In the genomic region with DNA sequence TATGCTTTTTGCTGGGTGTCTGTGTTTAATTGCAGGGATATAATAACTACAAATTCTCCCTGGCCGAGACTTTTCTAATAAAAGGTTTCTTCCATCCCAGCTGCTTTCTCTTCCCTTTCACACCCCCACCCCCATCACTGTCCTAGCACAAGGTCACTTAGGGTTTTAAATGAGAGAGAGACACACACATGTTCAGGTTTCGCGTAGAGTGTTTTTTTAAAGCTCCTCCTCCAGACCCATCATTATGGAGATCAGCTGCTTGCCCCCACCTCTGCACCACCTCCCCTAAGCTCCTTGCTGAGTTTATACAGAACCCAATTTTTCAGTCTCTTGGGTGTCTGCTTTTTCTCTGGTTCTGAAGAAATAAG, we compare ENCODE assay signal across 21 cellular contexts. TPM values are rescaled to one million over a fixed set of nuclear protein-coding genes. Genes with fewer than 3 reads are reported as not detected.
DNase-seq lines count a peak whose midpoint lies in the region; ATAC-seq and TF ChIP-seq lines count a peak whose summit lies in the region.
"Had no signal": no experiment of that assay in that cellular context is flagged by ENCODE, and none has a peak within 500 bp of the region (broad histone marks: within the 10 kb centered on the region; RNA-seq: fewer than 3 reads in every experiment).

No MANE protein-coding gene starts in this region.

- H3K36me3 ChIP-seq in heart left ventricle: no peaks in the 10 kb centered on the region
- no peaks in the 10 kb centered on the region for H3K36me3 ChIP-seq in iPS-20b (ENCODE audit: insufficient read depth, low read depth, low read length)
- H3K36me3 ChIP-seq: esophagus muscularis mucosa, gastrocnemius medialis had no signal

- WGBS in heart left ventricle, 4 donors: 42 to 58% (median 48%) methylated on average over 3 of the region's 3 CpGs

- peak overlapping the region in 8 of 12 donors; percentile 3 to 45 (median 34) for H3K27ac ChIP-seq in heart left ventricle
- no peak overlapping the region for H3K27ac ChIP-seq in iPS-20b (ENCODE audit: low read length)
- H3K27ac ChIP-seq: esophagus muscularis mucosa, gastrocnemius medialis had no signal

- H3K4me3 ChIP-seq in heart left ventricle (no peak overlapping the region), iPS-20b (ENCODE audit: low read length) (peak overlapping the region; percentile 14; the same call in 1 of the 2 replicates)
- H3K4me3 ChIP-seq: esophagus muscularis mucosa, gastrocnemius medialis had no signal

- H3K27me3 ChIP-seq in heart left ventricle: no peaks in the 10 kb centered on the region
- H3K27me3 ChIP-seq in iPS-20b (ENCODE audit: insufficient read depth, low read length): peaks cover 68% of the 10 kb centered on the region
- H3K27me3 ChIP-seq: esophagus muscularis mucosa had no signal

- no peak overlapping the region for H3K27ac Mint-ChIP-seq in activated T-cell treated with anti-CD3 and anti-CD28 coated beads, Interleukin-2, amount 50 U/mL, for 24 hours
- H3K27ac Mint-ChIP-seq: mesothelial cell of epicardium had no signal

- peaks cover 7% of the 10 kb centered on the region for H3K9me3 Mint-ChIP-seq in activated T-cell treated with anti-CD3 and anti-CD28 coated beads, Interleukin-2, amount 50 U/mL, for 24 hours

- no peaks in the 10 kb centered on the region for H3K36me3 Mint-ChIP-seq in activated T-cell treated with anti-CD3 and anti-CD28 coated beads, Interleukin-2, amount 50 U/mL, for 24 hours (ENCODE audit: low read depth)

- peaks cover 0 to 16% (median 2%) of the 10 kb centered on the region in 12 donors for H3K9me3 ChIP-seq in heart left ventricle
- H3K9me3 ChIP-seq in iPS-20b (ENCODE audit: insufficient read depth, low read depth, low read length): peaks cover 7% of the 10 kb centered on the region; the same call in 1 of the 2 replicates
- H3K9me3 ChIP-seq: esophagus muscularis mucosa, gastrocnemius medialis had no signal

- no peak for DNase-seq in heart left ventricle
- DNase-seq in Right ventricle myocardium superior: no peak
- DNase-seq in NCI-H748 treated with DMSO at 0.1 percent for 48 hours (lab: John Stamatoyannopoulos, UW): peak; percentile 67
- no peak for DNase-seq in sciatic nerve (ENCODE audit: low spot score)
- no peak for DNase-seq in effector CD4-positive, alpha-beta T cell
- no peak for DNase-seq in activated T-cell treated with anti-CD3 and anti-CD28 coated beads, Interleukin-2, amount 50 U/mL, for 24 hours
- DNase-seq: activated CD4-positive, CD25-positive, alpha-beta regulatory T cell; activated naive CD4-positive, alpha-beta T cell treated with anti-CD3 and anti-CD28 coated beads, Interleukin-2, amount 50 U/mL, for 16 hours; activated T-cell treated with anti-CD3 and anti-CD28 coated beads, Interleukin-2, amount 50 U/mL, for 48 hours; effector memory CD4-positive, alpha-beta T cell; gastrocnemius medialis; Kasumi-1; NCI-H1694 treated with DMSO at 0.1 percent for 48 hours; RPMI8226; stimulated activated CD4-positive, alpha-beta T cell treated with anti-CD3 and anti-CD28 coated beads, Interleukin-12 subunit alpha, Interleukin-12 subunit beta, amount 100 ng/mL, for 4 hours had no signal

- no peak for TF ChIP-seq POLR2A in heart left ventricle (IDR thresholded peaks at IDR 0.05)

- no peak for TF ChIP-seq CTCF in heart left ventricle (IDR thresholded peaks at IDR 0.05)

- H3K4me1 ChIP-seq in heart left ventricle: peaks cover 0 to 29% (median 20%) of the 10 kb centered on the region in 12 donors
- peaks cover 27% of the 10 kb centered on the region; the same call in 1 of the 2 replicates for H3K4me1 ChIP-seq in iPS-20b (ENCODE audit: insufficient read depth, low read length)
- H3K4me1 ChIP-seq: gastrocnemius medialis had no signal

- no peaks in the 10 kb centered on the region for H3K4me1 Mint-ChIP-seq in activated T-cell treated with anti-CD3 and anti-CD28 coated beads, Interleukin-2, amount 50 U/mL, for 24 hours (ENCODE audit: low read depth)

- intact Hi-C loops in heart left ventricle (cut with DNase I): no loop called here
- intact Hi-C loops in Right ventricle myocardium superior (cut with DNase I): no loop called here
- intact Hi-C loops in sciatic nerve (cut with DNase I): no loop called here

- H3K4me3 Mint-ChIP-seq in activated T-cell treated with anti-CD3 and anti-CD28 coated beads, Interleukin-2, amount 50 U/mL, for 24 hours: no peak overlapping the region
- H3K4me3 Mint-ChIP-seq: mesothelial cell of epicardium had no signal

- H3K9ac ChIP-seq in iPS-20b (ENCODE audit: low read depth, low read length): no peak overlapping the region

- ATAC-seq in heart left ventricle: peak in 1 of 4 donors; percentile 28
- ATAC-seq in Right ventricle myocardium superior (ENCODE audit: poor library complexity): no peak
- ATAC-seq in sciatic nerve: peak; percentile 43
- ATAC-seq in GM18873 (IDR thresholded peaks at IDR 0.05; ENCODE audit: low FRiP score, unreplicated experiment): no peak
- ATAC-seq: gastrocnemius medialis, HCT116 had no signal

- H3K27me3 Mint-ChIP-seq in activated T-cell treated with anti-CD3 and anti-CD28 coated beads, Interleukin-2, amount 50 U/mL, for 24 hours: peaks cover 46% of the 10 kb centered on the region

RNA-seq across cellular contexts. Expression of a gene that starts 18.6 kb away (rescaled TPM):
- 10 to 100 TPM in 8 of 9 donors, 1 to 10 TPM in 1; 7.7 to 34.4 (median 14.9) TPM for total RNA-seq in heart left ventricle
- 10 to 100 TPM in 1 of 2 donors, 1 to 10 TPM in 1; 2.4 to 14.9 TPM for polyA plus RNA-seq in heart left ventricle
- total RNA-seq in Right ventricle myocardium superior: 26.3 TPM
- 16.6 TPM for total RNA-seq in sciatic nerve
- polyA plus RNA-seq: BJ had no signal

RNA-seq across cellular contexts. Expression of a gene that starts 48.5 kb away (rescaled TPM):
- total RNA-seq in heart left ventricle (1 to 10 TPM; 3.4 to 8.6 (median 7.4) TPM), Right ventricle myocardium superior (6.8 TPM), sciatic nerve (30.2 TPM)
- polyA plus RNA-seq in heart left ventricle: 1 to 10 TPM; 4.4 to 6.3 TPM
